1 cellular context compared by ENCODE assay signal in genomic region chr4:3495341-3495975, GRCh38.
A peak's percentile ranks its signal among the peaks of the same experiment; 100 is the strongest.
TF ChIP-seq lines count a peak whose summit lies in the region.

No MANE protein-coding gene starts in this region.

TF ChIP-seq in K562, 482 proteins besides CTCF, POLR2A, EP300 and RAD21:
- 0 out of 2 replicates have a peak, but pooled peaks have one; percentile 29 for TF ChIP-seq POLR2G (IDR thresholded peaks at IDR 0.05; ENCODE audit: low read depth, low read length)
- TF ChIP-seq ZNF449 (CRISPR knock-in tag; IDR thresholded peaks at IDR 0.05) = no peak
- TF ChIP-seq YBX1 (IDR thresholded peaks at IDR 0.05) = no peak
